Comparison of ENCODE assay signal across 22 cellular contexts in the genomic region with DNA sequence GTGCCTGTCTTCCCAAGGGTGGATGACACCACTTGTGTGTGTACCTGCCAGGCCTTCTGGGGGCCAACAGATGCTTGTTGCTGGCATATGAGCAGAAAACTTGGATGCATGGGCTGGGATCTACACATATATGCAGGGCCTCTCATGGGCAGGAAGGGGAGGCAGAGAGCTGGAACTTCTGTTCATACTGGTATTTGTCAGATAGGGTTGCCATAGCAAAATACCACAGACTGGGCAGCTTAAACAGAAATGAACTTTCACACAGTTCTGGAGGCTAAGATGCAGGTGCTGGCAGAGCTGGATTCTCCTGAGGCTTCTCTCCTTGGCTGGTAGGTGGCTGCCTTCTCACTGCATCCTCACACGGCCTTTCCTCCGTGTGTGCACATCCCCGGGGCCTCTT.
DNase-seq lines count a peak whose midpoint lies in the region; ATAC-seq, FAIRE-seq and TF ChIP-seq lines count a peak whose summit lies in the region.
"Had no signal": no experiment of that assay in that cellular context is flagged by ENCODE, and none has a peak within 500 bp of the region (broad histone marks: within the 10 kb centered on the region; RNA-seq: fewer than 3 reads in every experiment).

No MANE protein-coding gene starts in this region.

- H2BK15ac ChIP-seq in H1 (ENCODE audit: low read length): no peak overlapping the region

- H3K27ac ChIP-seq in H1 (ENCODE audit: low read depth, low read length) (no peak overlapping the region), trophoblast cell (ENCODE audit: low read depth, low read length) (no peak overlapping the region)
- H3K27ac ChIP-seq: adrenal gland; BLaER1 treated with 17β-estradiol and CSF1 and Interleukin-3, amounts not matched to agents 10 nM and 100 nM; psoas muscle; testis had no signal

- H3K27me3 ChIP-seq in H1 (replicated peaks in 1 of 4; ENCODE audit: control insufficient read depth in 3 of 4, extremely low read depth in 1 of 4, insufficient read depth in 3 of 4, low read length in 3 of 4) (no peaks in the 10 kb centered on the region), trophoblast cell (ENCODE audit: insufficient read depth, low read length) (no peaks in the 10 kb centered on the region)
- H3K27me3 ChIP-seq: adrenal gland; BLaER1 treated with 17β-estradiol and CSF1 and Interleukin-3, amounts not matched to agents 10 nM and 100 nM; testis had no signal

- DNase-seq in HCEC 1CT (peak; percentile 18), NCI-H226 (peak; percentile 28), H1 (ENCODE audit: low read depth in 1 of 2, low spot score in 2 of 2) (no peak), trophoblast cell (peak; percentile 92 to 98), mesothelial cell of epicardium (ENCODE audit: low spot score in 2 of 2, unreplicated experiment in 2 of 2) (no peak)
- no peak for DNase-seq in activated naive CD4-positive, alpha-beta T cell (lab: John Stamatoyannopoulos, UW)
- no peak for DNase-seq in T-helper 2 cell treated with Interferon-gamma antibody and Interleukin-4, amounts not matched to agents 5 μg/mL and 100 μg/mL, for 36 hours (ENCODE audit: low spot score)
- DNase-seq: activated CD4-positive, alpha-beta T cell treated with anti-CD3 and anti-CD28 coated beads, Interleukin-2, amount 10 ng/mL, durations not matched to agents 24 days and 14 days; activated CD8-positive, alpha-beta memory T cell treated with anti-CD3 and anti-CD28 coated beads, Interleukin-2, amount 50 U/mL, for 4 hours; activated effector memory CD4-positive, alpha-beta T cell treated with Interleukin-2 at 50 U/mL for 16 hours; adrenal gland; endodermal cell; GF-D8; NCI-H2029 treated with DMSO at 0.1 percent for 48 hours; NCI-H526; nephron progenitor cell; psoas muscle; testis had no signal

- H3K4ac ChIP-seq in H1 (replicated peaks; ENCODE audit: insufficient read length, low read depth, low read length) (no peak overlapping the region), trophoblast cell (ENCODE audit: low read depth, low read length) (no peak overlapping the region)

- no peak overlapping the region for H3K4me3 Mint-ChIP-seq in mesothelial cell of epicardium
- H3K4me3 Mint-ChIP-seq in T-helper 2 cell treated with Interferon-gamma antibody and Interleukin-4, amounts not matched to agents 5 μg/mL and 100 μg/mL, for 36 hours: no peak overlapping the region
- H3K4me3 Mint-ChIP-seq: activated CD4-positive, alpha-beta T cell treated with anti-CD3 and anti-CD28 coated beads, Interleukin-2, amount 10 ng/mL, durations not matched to agents 24 days and 14 days; endodermal cell; nephron progenitor cell had no signal

- 95% methylated on average over 3 of the region's 3 CpGs; no CpG with 5 or more reads in 1 of the 2 experiments for WGBS in H1 (ENCODE audit: extremely low coverage in 1 of 2, insufficient coverage in 1 of 2, insufficient read length in 1 of 2, insufficient replicate concordance in 2 of 2, low coverage in 1 of 2, low lambda C conversion rate in 2 of 2, missing lambda C conversion rate in 1 of 2), 2 experiments
- no CpG with 5 or more reads among the region's 3 CpGs for whole genome bisulfite sequencing in trophoblast cell (ENCODE audit: extremely low coverage, insufficient coverage, insufficient read length)

- H3K36me3 Mint-ChIP-seq in mesothelial cell of epicardium: no peaks in the 10 kb centered on the region
- H3K36me3 Mint-ChIP-seq in T-helper 2 cell treated with Interferon-gamma antibody and Interleukin-4, amounts not matched to agents 5 μg/mL and 100 μg/mL, for 36 hours (ENCODE audit: low read depth): no peaks in the 10 kb centered on the region

- H2BK12ac ChIP-seq in H1 (ENCODE audit: low read depth, low read length): no peak overlapping the region
- H2BK12ac ChIP-seq in trophoblast cell (ENCODE audit: low read length): no peak overlapping the region

- no peak overlapping the region for H3K18ac ChIP-seq in H1 (ENCODE audit: extremely low read depth, low read length)
- H3K18ac ChIP-seq in trophoblast cell (ENCODE audit: low read length): no peak overlapping the region

- no peak overlapping the region for H3K27ac Mint-ChIP-seq in mesothelial cell of epicardium
- H3K27ac Mint-ChIP-seq in T-helper 2 cell treated with Interferon-gamma antibody and Interleukin-4, amounts not matched to agents 5 μg/mL and 100 μg/mL, for 36 hours: no peak overlapping the region
- H3K27ac Mint-ChIP-seq: activated CD4-positive, alpha-beta T cell treated with anti-CD3 and anti-CD28 coated beads, Interleukin-2, amount 10 ng/mL, durations not matched to agents 24 days and 14 days; endodermal cell; nephron progenitor cell had no signal

- no peak overlapping the region for H4K5ac ChIP-seq in H1 (ENCODE audit: insufficient read length, low read depth, low read length)

- no peak for TF ChIP-seq RAD21 in H1 (IDR thresholded peaks at IDR 0.05 in 1 of 2, conservative IDR thresholded peaks at IDR 0.05 in 1 of 2; ENCODE audit: low read depth in 2 of 2, low read length in 2 of 2)

- no peak overlapping the region for H2AK5ac ChIP-seq in H1 (ENCODE audit: low read depth, low read length)
- H2AK5ac ChIP-seq in trophoblast cell (ENCODE audit: low read length): no peak overlapping the region

- no peak for TF ChIP-seq EP300 in H1 (IDR thresholded peaks at IDR 0.05; ENCODE audit: borderline replicate concordance in 1 of 2, low read depth in 2 of 2, low read length in 2 of 2)

- H4K91ac ChIP-seq in H1 (replicated peaks; ENCODE audit: insufficient read length, low read length) (no peak overlapping the region), trophoblast cell (ENCODE audit: low read depth, low read length) (no peak overlapping the region)

- H3K79me1 ChIP-seq in H1 (ENCODE audit: low read depth, low read length) (no peaks in the 10 kb centered on the region), trophoblast cell (ENCODE audit: low read length) (no peaks in the 10 kb centered on the region)

- H4K8ac ChIP-seq in H1 (ENCODE audit: extremely low read depth, insufficient read depth, low read length) (no peak overlapping the region; the same call in 1 of the 2 replicates), trophoblast cell (ENCODE audit: low read depth, low read length) (no peak overlapping the region)

- H2BK20ac ChIP-seq in H1 (ENCODE audit: low read length): peak overlapping the region; percentile 61; the same call in 1 of the 2 replicates

- H3K36me3 ChIP-seq in H1 (ENCODE audit: control insufficient read depth in 2 of 4, insufficient read depth in 4 of 4, low read length in 3 of 4) (no peaks in the 10 kb centered on the region), trophoblast cell (ENCODE audit: control insufficient read depth in 1 of 2, insufficient read depth in 2 of 2, low read length in 2 of 2) (no peaks in the 10 kb centered on the region)
- H3K36me3 ChIP-seq: adrenal gland; BLaER1 treated with 17β-estradiol and CSF1 and Interleukin-3, amounts not matched to agents 10 nM and 100 nM had no signal

- H3K23ac ChIP-seq in H1 (ENCODE audit: insufficient read length): no peak overlapping the region
- H3K23ac ChIP-seq in trophoblast cell (ENCODE audit: low read length): no peak overlapping the region

- no peaks in the 10 kb centered on the region for H3K9me3 Mint-ChIP-seq in mesothelial cell of epicardium
- H3K9me3 Mint-ChIP-seq in T-helper 2 cell treated with Interferon-gamma antibody and Interleukin-4, amounts not matched to agents 5 μg/mL and 100 μg/mL, for 36 hours: no peaks in the 10 kb centered on the region
- H3K9me3 Mint-ChIP-seq: activated CD4-positive, alpha-beta T cell treated with anti-CD3 and anti-CD28 coated beads, Interleukin-2, amount 10 ng/mL, durations not matched to agents 24 days and 14 days; endodermal cell; nephron progenitor cell had no signal

- no peak for TF ChIP-seq POLR2A in H1 (IDR thresholded peaks at IDR 0.05; ENCODE audit: control extremely low read depth in 1 of 2, low read depth in 2 of 2, low read length in 2 of 2)

- H3K4me3 ChIP-seq in H1 (ENCODE audit: extremely low read depth in 1 of 4, insufficient read depth in 2 of 4, low read depth in 3 of 4, low read length in 4 of 4) (no peak overlapping the region), trophoblast cell (ENCODE audit: low read depth, low read length) (no peak overlapping the region)
- H3K4me3 ChIP-seq: adrenal gland; BLaER1 treated with 17β-estradiol and CSF1 and Interleukin-3, amounts not matched to agents 10 nM and 100 nM; psoas muscle; testis had no signal

- H3K9ac ChIP-seq in H1 (replicated peaks in 1 of 4; ENCODE audit: extremely low read depth in 1 of 4, low read depth in 3 of 4, low read length in 3 of 4) (no peak overlapping the region), trophoblast cell (ENCODE audit: low read length) (no peak overlapping the region)
- H3K9ac ChIP-seq: BLaER1 treated with 17β-estradiol and CSF1 and Interleukin-3, amounts not matched to agents 10 nM and 100 nM had no signal

- H3K79me2 ChIP-seq in H1 (ENCODE audit: control insufficient read depth in 1 of 2, insufficient read depth in 2 of 2, low read length in 2 of 2) (no peaks in the 10 kb centered on the region), trophoblast cell (ENCODE audit: control insufficient read depth, insufficient read depth, low read length, poor library complexity) (no peaks in the 10 kb centered on the region)

- no peaks in the 10 kb centered on the region; the same call in 1 of the 2 replicates for H3K23me2 ChIP-seq in H1 (ENCODE audit: low read depth, low read length)

- H3K27me3 Mint-ChIP-seq in mesothelial cell of epicardium (ENCODE audit: low read depth): peaks cover 2% of the 10 kb centered on the region
- no peaks in the 10 kb centered on the region for H3K27me3 Mint-ChIP-seq in T-helper 2 cell treated with Interferon-gamma antibody and Interleukin-4, amounts not matched to agents 5 μg/mL and 100 μg/mL, for 36 hours (ENCODE audit: low read depth)
- H3K27me3 Mint-ChIP-seq: activated CD4-positive, alpha-beta T cell treated with anti-CD3 and anti-CD28 coated beads, Interleukin-2, amount 10 ng/mL, durations not matched to agents 24 days and 14 days had no signal

- H3K4me1 Mint-ChIP-seq in mesothelial cell of epicardium: no peaks in the 10 kb centered on the region
- no peaks in the 10 kb centered on the region for H3K4me1 Mint-ChIP-seq in T-helper 2 cell treated with Interferon-gamma antibody and Interleukin-4, amounts not matched to agents 5 μg/mL and 100 μg/mL, for 36 hours (ENCODE audit: low read depth)
- H3K4me1 Mint-ChIP-seq: activated CD4-positive, alpha-beta T cell treated with anti-CD3 and anti-CD28 coated beads, Interleukin-2, amount 10 ng/mL, durations not matched to agents 24 days and 14 days; endodermal cell had no signal

- H3K4me1 ChIP-seq in H1 (replicated peaks in 1 of 4; ENCODE audit: control insufficient read depth in 3 of 4, insufficient read depth in 4 of 4, low read length in 3 of 4) (peaks cover 2 to 3% (median 2%) of the 10 kb centered on the region in 4 experiments; a peak in 2 of 7 replicates), trophoblast cell (ENCODE audit: control insufficient read depth in 1 of 2, insufficient read depth in 2 of 2, low read length in 2 of 2) (no peaks in the 10 kb centered on the region)
- H3K4me1 ChIP-seq: adrenal gland, psoas muscle, testis had no signal

- no peak overlapping the region for H2AFZ ChIP-seq in H1 (ENCODE audit: low read length)
- H2AFZ ChIP-seq in trophoblast cell (ENCODE audit: insufficient read depth, low read length, poor library complexity): no peak overlapping the region

- POLR2A ChIA-PET in H1 (lab: Charles Lee; ENCODE audit: partially characterized antibody): no interaction called here

- H2BK5ac ChIP-seq in H1 (ENCODE audit: low read depth, low read length) (no peak overlapping the region), trophoblast cell (ENCODE audit: low read depth, low read length, poor library complexity) (no peak overlapping the region)

- no peak overlapping the region for H3K56ac ChIP-seq in H1 (replicated peaks; ENCODE audit: insufficient read length, low read depth, low read length)

- no peak for ATAC-seq in HG03442 (IDR thresholded peaks at IDR 0.05; ENCODE audit: unreplicated experiment)
- ATAC-seq: psoas muscle, SK-N-SH treated with all-trans-retinoic acid at 6 μM for 48 hours had no signal

- no peak overlapping the region for H3K14ac ChIP-seq in H1 (ENCODE audit: insufficient read length)
- no peak overlapping the region for H3K14ac ChIP-seq in trophoblast cell (ENCODE audit: low read length)

- H2BK120ac ChIP-seq in H1 (replicated peaks; ENCODE audit: low read depth, low read length) (no peak overlapping the region), trophoblast cell (ENCODE audit: insufficient read depth, low read length, poor library complexity) (no peak overlapping the region)

- H3K9me3 ChIP-seq in H1 (ENCODE audit: insufficient read depth in 2 of 2, low read depth in 1 of 2, low read length in 1 of 2) (no peaks in the 10 kb centered on the region), trophoblast cell (ENCODE audit: insufficient read depth, low read depth, low read length) (no peaks in the 10 kb centered on the region)
- H3K9me3 ChIP-seq: adrenal gland; BLaER1 treated with 17β-estradiol and CSF1 and Interleukin-3, amounts not matched to agents 10 nM and 100 nM; psoas muscle; testis had no signal

- CTCF ChIA-PET in H1 (lab: Charles Lee; ENCODE audit: partially characterized antibody): interaction anchor here (0.6 to 1.5 kb wide), 2 partner anchors 21 to 1224 kb away, joined by 3 read pairs; no protein-coding TSS in a partner anchor

- no peak for FAIRE-seq in H1 (lab: Jason Lieb, UNC)
- FAIRE-seq: GM12891 had no signal

- H4K12ac ChIP-seq in trophoblast cell (ENCODE audit: low read depth, low read length): no peak overlapping the region

- no peak overlapping the region for H3K4me2 ChIP-seq in H1 (ENCODE audit: insufficient read depth in 1 of 2, low read depth in 2 of 2, low read length in 2 of 2)
- H3K4me2 ChIP-seq in trophoblast cell (ENCODE audit: low read length): no peak overlapping the region

- no peaks in the 10 kb centered on the region for H4K20me1 ChIP-seq in H1 (replicated peaks in 1 of 2; ENCODE audit: control insufficient read depth in 1 of 2, insufficient read depth in 2 of 2, low read length in 2 of 2)
- H4K20me1 ChIP-seq: BLaER1 treated with 17β-estradiol and CSF1 and Interleukin-3, amounts not matched to agents 10 nM and 100 nM had no signal

- TF ChIP-seq CTCF in H1 (IDR thresholded peaks at IDR 0.05; ENCODE audit: control extremely low read depth in 1 of 3, insufficient read depth in 1 of 3, low read depth in 1 of 3, low read length in 3 of 3) (no peak), mesothelial cell of epicardium (IDR thresholded peaks at IDR 0.05; ENCODE audit: unreplicated experiment) (no peak)

Comparison
In these comparisons a context has a peak if more than half of its experiments do, and no peak if none do; other contexts are left out.
1. DNase-seq: peak in HCEC 1CT (single experiment), NCI-H226 (single experiment) and trophoblast cell (2 of 2); none in H1 (0 of 2), activated naive CD4-positive, alpha-beta T cell (0 of 4), mesothelial cell of epicardium (0 of 2) and T-helper 2 cell treated with Interferon-gamma antibody and Interleukin-4, amounts not matched to agents 5 μg/mL and 100 μg/mL, for 36 hours (single experiment).